In genomic region chr17:75980188-75981018, GRCh38 we compare ENCODE assay signal across 8 cellular contexts. TPM values are rescaled to one million over a fixed set of nuclear protein-coding genes. Genes with fewer than 3 reads are reported as not detected.
A peak's percentile ranks its signal among the peaks of the same experiment; 100 is the strongest.
DNase-seq lines count a peak whose midpoint lies in the region; ATAC-seq and TF ChIP-seq lines count a peak whose summit lies in the region.

No MANE protein-coding gene starts in this region.

- H3K9me3 ChIP-seq in OCI-LY7 (ENCODE audit: low read length) (no peaks in the 10 kb centered on the region), endodermal cell (ENCODE audit: control insufficient read depth, low read length) (no peaks in the 10 kb centered on the region), osteoblast (ENCODE audit: low read depth, low read length) (no peaks in the 10 kb centered on the region)

- H3K4me1 ChIP-seq in OCI-LY7 (ENCODE audit: insufficient read depth, low read length, poor library complexity, severe bottlenecking) (peaks cover 52% of the 10 kb centered on the region), endodermal cell (ENCODE audit: control insufficient read depth, insufficient read depth, low read length) (peaks cover 4% of the 10 kb centered on the region), osteoblast (ENCODE audit: insufficient read depth, low read length) (peaks cover 24% of the 10 kb centered on the region)

- POLR2A ChIA-PET in OCI-LY7 (lab: Charles Lee): interaction anchor here (0.6 to 2.4 kb wide), 16 partner anchors 10 to 282 kb away, joined by 3 to 17 read pairs (median 4); partner anchors contain the start of gene EXOC7

- no peaks in the 10 kb centered on the region for H3K27me3 Mint-ChIP-seq in endodermal cell (ENCODE audit: insufficient read depth)

- 90 to 92% methylated on average over 10 to 16 of the region's 18 CpGs for WGBS in endodermal cell (ENCODE audit: insufficient coverage in 1 of 2, insufficient read length in 1 of 2), 2 experiments

- H3K27me3 ChIP-seq in endodermal cell (ENCODE audit: control insufficient read depth, insufficient read depth, low read length, poor library complexity, severe bottlenecking) (no peaks in the 10 kb centered on the region), osteoblast (ENCODE audit: insufficient read depth, low read length) (no peaks in the 10 kb centered on the region)

- peak overlapping the region; percentile 62; the same call in 1 of the 2 replicates for H2AFZ ChIP-seq in OCI-LY7 (ENCODE audit: low read length)
- peak overlapping the region; percentile 95 for H2AFZ ChIP-seq in osteoblast (ENCODE audit: low read length)

- H3K27ac ChIP-seq in OCI-LY7 (ENCODE audit: low read depth, low read length, poor library complexity, severe bottlenecking): peak overlapping the region; percentile 69
- H3K27ac ChIP-seq in endodermal cell (ENCODE audit: low read depth, low read length): peak overlapping the region; percentile 97
- peak overlapping the region; percentile 90 for H3K27ac ChIP-seq in osteoblast (ENCODE audit: low read depth, low read length)

- peaks cover 51% of the 10 kb centered on the region for H3K4me1 Mint-ChIP-seq in endodermal cell

- CTCF ChIA-PET in OCI-LY7 (lab: Charles Lee; ENCODE audit: unreplicated experiment): interaction anchor here (0.6 to 0.9 kb wide), 2 partner anchors 34 to 285 kb away, joined by 3 read pairs; partner anchors contain the start of gene UBALD2

- H3K9me3 Mint-ChIP-seq in endodermal cell: no peaks in the 10 kb centered on the region

- peak overlapping the region; percentile 94 for H3K9ac ChIP-seq in endodermal cell (ENCODE audit: extremely low read depth, low read length, poor library complexity, severe bottlenecking)

- intact Hi-C loops in OCI-LY7 (cut with micrococcal nuclease; ENCODE audit: unreplicated experiment): no loop called here
- intact Hi-C loops in posterior vena cava (cut with DNase I): no loop called here

- H3K36me3 ChIP-seq in OCI-LY7 (ENCODE audit: insufficient read depth, low read length) (no peaks in the 10 kb centered on the region), endodermal cell (ENCODE audit: control insufficient read depth, insufficient read depth, low read length) (peaks cover 25% of the 10 kb centered on the region), osteoblast (ENCODE audit: insufficient read depth, low read length) (no peaks in the 10 kb centered on the region)

- H3K36me3 Mint-ChIP-seq in endodermal cell (ENCODE audit: low read depth): peaks cover 17% of the 10 kb centered on the region

- H3K4me3 ChIP-seq in OCI-LY7 (ENCODE audit: low read depth, low read length, poor library complexity, severe bottlenecking) (peak overlapping the region; percentile 79), endodermal cell (ENCODE audit: low read length) (peak overlapping the region; percentile 96), osteoblast (ENCODE audit: insufficient read depth, low read length) (peak overlapping the region; percentile 90)

- TSS peak; percentile 78 for BruUV-seq in OCI-LY7 (replicated peaks; lab: Mats Ljungman, UMichigan)

- H3K79me2 ChIP-seq in OCI-LY7 (ENCODE audit: insufficient read depth, low read depth, low read length) (peaks cover 24% of the 10 kb centered on the region; the same call in 1 of the 2 replicates), osteoblast (ENCODE audit: insufficient read depth, low read length) (peaks cover 57% of the 10 kb centered on the region)

- peak overlapping the region; percentile 86 for H3K4me2 ChIP-seq in OCI-LY7 (ENCODE audit: low read length)
- H3K4me2 ChIP-seq in osteoblast (ENCODE audit: insufficient read depth, low read length): peak overlapping the region; percentile 94

- H3K9me2 ChIP-seq in OCI-LY7 (ENCODE audit: insufficient read depth, low read length): no peaks in the 10 kb centered on the region

- DNase-seq in GF-D8 (lab: John Stamatoyannopoulos, UW): peak; percentile 15
- DNase-seq in OCI-LY7 (ENCODE audit: low spot score): no peak
- DNase-seq in endodermal cell: no peak
- peak; percentile 17 for DNase-seq in osteoblast (ENCODE audit: insufficient read length, low spot score, missing footprints)
- no peak for DNase-seq in KG1 (lab: John Stamatoyannopoulos, UW)
- DNase-seq in posterior vena cava (ENCODE audit: low spot score): no peak
- no peak for DNase-seq in NCI-H446 (lab: John Stamatoyannopoulos, UW)

- H4K20me1 ChIP-seq in OCI-LY7 (ENCODE audit: insufficient read depth, low read length): no peaks in the 10 kb centered on the region
- H4K20me1 ChIP-seq in osteoblast (ENCODE audit: insufficient read depth, low read length): no peaks in the 10 kb centered on the region

- ATAC-seq in GM18873 (IDR thresholded peaks at IDR 0.05; ENCODE audit: low FRiP score, unreplicated experiment): no peak

- H3K27ac Mint-ChIP-seq in endodermal cell: peak overlapping the region; percentile 100

- TF ChIP-seq CTCF in OCI-LY7 (conservative IDR thresholded peaks at IDR 0.05; ENCODE audit: low read length) (no peak), endodermal cell (conservative IDR thresholded peaks at IDR 0.05) (no peak), osteoblast (IDR thresholded peaks at IDR 0.05; ENCODE audit: extremely low read depth, low read depth, low read length) (no peak)

- H3K4me3 Mint-ChIP-seq in endodermal cell: peak overlapping the region; percentile 96

RNA-seq across cellular contexts. Expression of gene TEN1, which starts 1.4 kb away (rescaled TPM):
- total RNA-seq in OCI-LY7 (2014; rRNA removed; shearing (Covaris generic)): 17.6 and 22.5 TPM in 2 replicates
- total RNA-seq in OCI-LY7 (2022) (18.2 and 22.5 TPM in 2 replicates), endodermal cell (10 to 100 TPM; 12.1 to 15.3 TPM), osteoblast (23.2 and 23.6 TPM in 2 replicates), posterior vena cava (10 to 100 TPM; 11.1 to 12.7 TPM)
- polyA plus RNA-seq in endodermal cell (2013, experiment 1 of 2): 14.4 TPM
- polyA plus RNA-seq in endodermal cell (2013, experiment 2 of 2): 13.5 TPM

RNA-seq across cellular contexts. Expression of gene ACOX1, which starts 1.4 kb away (rescaled TPM):
- 12.3 and 22.6 TPM in 2 replicates for total RNA-seq in OCI-LY7 (2014; rRNA removed; shearing (Covaris generic))
- 30.2 and 34.6 TPM in 2 replicates for total RNA-seq in OCI-LY7 (2022)
- 10 to 100 TPM; 28.6 to 37.1 TPM for total RNA-seq in endodermal cell
- polyA plus RNA-seq in endodermal cell (2013, experiment 1 of 2): 16.1 TPM
- 13.6 TPM for polyA plus RNA-seq in endodermal cell (2013, experiment 2 of 2)
- 59.2 and 59.4 TPM in 2 replicates for total RNA-seq in osteoblast
- 10 to 100 TPM; 45.2 to 46.2 TPM for total RNA-seq in posterior vena cava

RNA-seq across cellular contexts. Expression of gene CDK3, which starts 20.3 kb away (rescaled TPM):
- total RNA-seq in OCI-LY7 (2014; rRNA removed; shearing (Covaris generic)): 7.3 and 15.9 TPM in 2 replicates
- total RNA-seq in OCI-LY7 (2022) (12.8 and 17.2 TPM in 2 replicates), endodermal cell (10 to 100 TPM in 1 of 2 donors, 1 to 10 TPM in 1; 7.3 to 11.7 TPM), osteoblast (0.72 and 0.88 TPM in 2 replicates), posterior vena cava (1 to 10 TPM; 2.9 to 4.9 TPM)
- 14.7 TPM for polyA plus RNA-seq in endodermal cell (2013, experiment 1 of 2)
- polyA plus RNA-seq in endodermal cell (2013, experiment 2 of 2): 10.5 TPM

RNA-seq across cellular contexts. Expression of gene FBF1, which starts 39.6 kb away (rescaled TPM):
- 34.6 and 38.7 TPM in 2 replicates for total RNA-seq in OCI-LY7 (2014; rRNA removed; shearing (Covaris generic))
- total RNA-seq in OCI-LY7 (2022) (47.8 and 47.9 TPM in 2 replicates), endodermal cell (10 to 100 TPM; 25.9 to 39.1 TPM), osteoblast (14.1 and 17.1 TPM in 2 replicates), posterior vena cava (1 to 10 TPM; 4.5 to 6.8 TPM)
- polyA plus RNA-seq in endodermal cell (2013, experiment 1 of 2): 16.8 TPM
- polyA plus RNA-seq in endodermal cell (2013, experiment 2 of 2): 13.0 TPM

RNA-seq across cellular contexts. Expression of gene EVPL, which starts 46.7 kb away (rescaled TPM):
- 5.6 and 9.9 TPM in 2 replicates for total RNA-seq in OCI-LY7 (2014; rRNA removed; shearing (Covaris generic))
- 5.1 and 6.9 TPM in 2 replicates for total RNA-seq in OCI-LY7 (2022)
- total RNA-seq in endodermal cell: under 1 TPM; 0.20 to 0.51 TPM
- polyA plus RNA-seq in endodermal cell (2013, experiment 1 of 2): 0.04 TPM
- not detected for polyA plus RNA-seq in endodermal cell (2013, experiment 2 of 2)
- total RNA-seq in osteoblast: not detected in 2 replicates
- total RNA-seq in posterior vena cava: 1 to 10 TPM in 1 of 2 donors, under 1 TPM in 1; 0.33 to 1.3 TPM

Comparison
In these comparisons a context has a peak if more than half of its experiments do, and no peak if none do; other contexts are left out.
1. DNase-seq: peak in GF-D8 (single experiment) and osteoblast (single experiment); none in OCI-LY7 (single experiment), endodermal cell (single experiment), KG1 (single experiment), posterior vena cava (single experiment) and NCI-H446 (0 of 2).
2. Peak in every context shown above with its lines, with median percentiles within 50 percentile points of each other: H3K27ac ChIP-seq and H3K4me3 ChIP-seq.